Comparison of ENCODE assay signal across 8 cellular contexts in the genomic region with DNA sequence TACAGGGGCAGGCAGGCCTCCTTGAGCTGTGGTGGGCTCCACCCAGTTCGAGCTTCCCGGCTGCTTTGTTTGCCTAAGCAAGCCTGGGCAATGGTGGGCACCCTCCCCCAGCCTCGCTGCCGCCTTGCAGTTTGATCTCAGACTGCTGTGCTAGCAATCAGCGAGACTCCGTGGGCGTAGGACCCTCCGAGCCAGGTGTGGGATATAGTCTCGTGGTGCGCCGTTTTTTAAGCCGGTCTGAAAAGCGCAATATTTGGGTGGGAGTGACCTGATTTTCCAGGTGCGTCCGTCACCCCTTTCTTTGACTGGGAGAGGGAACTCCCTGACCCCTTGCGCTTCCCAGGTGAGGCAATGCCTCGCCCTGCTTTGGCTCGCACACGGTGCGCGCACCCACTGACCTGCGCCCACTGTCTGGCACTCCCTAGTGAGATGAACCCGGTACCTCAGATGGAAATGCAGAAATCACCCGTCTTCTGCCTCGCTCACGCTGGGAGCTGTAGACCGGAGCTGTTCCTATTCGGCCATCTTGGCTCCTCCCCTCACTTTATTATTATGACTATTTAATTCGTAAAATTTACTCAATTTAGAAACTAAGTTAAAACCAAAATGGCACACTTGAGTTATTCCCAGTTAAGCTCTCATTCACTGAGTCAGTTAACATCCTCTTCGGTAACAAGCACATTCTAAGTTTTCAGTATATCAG.
DNase-seq lines count a peak whose midpoint lies in the region; FAIRE-seq and TF ChIP-seq lines count a peak whose summit lies in the region.
"Not testable (repeated sequence)": the region's sequence is repeated elsewhere in the genome, so short reads cannot be mapped to it uniquely, and the experiment has no call there.

No MANE protein-coding gene starts in this region.

- in situ Hi-C loops in transverse colon (cut with MboI; ENCODE audit: low pct_ligation_motif_present in 1 of 4, low pct_unique_long_range_greater_than_20kb in 1 of 4, low sequenced_read_pairs in 3 of 4): loop anchor here in 1 of 4 donors (25.0 kb wide), 2 partner anchors 417 to 692 kb away; partner anchors contain the start of gene RALGPS2

- WGBS in HUES64: 14% methylated on average over 18 of the region's 30 CpGs
- 46 to 56% methylated on average over 2 to 16 of the region's 30 CpGs for WGBS in transverse colon (ENCODE audit: low coverage in 1 of 2), 2 donors

- not testable (repeated sequence) for H3K36me3 ChIP-seq in Caco-2 (ENCODE audit: control insufficient read depth, insufficient read depth, low read length); HUES64 (ENCODE audit: insufficient read depth, low read length); astrocyte (ENCODE audit: insufficient read depth, low read length); transverse colon

- H3K27ac ChIP-seq in HUES64 (ENCODE audit: low read depth, low read length); astrocyte (ENCODE audit: low read depth, low read length): not testable (repeated sequence)
- H3K27ac ChIP-seq in epithelial cell of prostate (peak overlapping the region; percentile 86), transverse colon (peak overlapping the region in 3 of 4 donors; percentile 36 to 38 (median 37))

- TF ChIP-seq EP300 in transverse colon (IDR thresholded peaks at IDR 0.05; ENCODE audit: low read depth): not testable (repeated sequence)

- H3K27me3 ChIP-seq in Caco-2 (replicated peaks; ENCODE audit: control insufficient read depth, insufficient read depth, low read length); HUES64 (ENCODE audit: insufficient read depth, low read length); astrocyte (ENCODE audit: insufficient read depth, low read length); transverse colon: not testable (repeated sequence)

- peak overlapping the region; percentile 33 for H3K4me3 ChIP-seq in Caco-2 (ENCODE audit: low read depth, low read length)
- H3K4me3 ChIP-seq in HUES64 (ENCODE audit: low read length): peak overlapping the region; percentile 59
- not testable (repeated sequence) for H3K4me3 ChIP-seq in astrocyte (ENCODE audit: insufficient read depth, low read depth, low read length)
- H3K4me3 ChIP-seq in iPS-18c (ENCODE audit: insufficient read depth, low read depth, low read length): peak overlapping the region; percentile 31; the same call in 1 of the 2 replicates
- H3K4me3 ChIP-seq in transverse colon: peak overlapping the region in 3 of 4 donors; percentile 22 to 39 (median 26)

- not testable (repeated sequence) for H3K27me3 Mint-ChIP-seq in Caco-2 (ENCODE audit: insufficient read depth, unreplicated experiment); astrocyte (ENCODE audit: low read depth, unreplicated experiment); nephron progenitor cell (ENCODE audit: low read depth, poor library complexity)

- not testable (repeated sequence) for TF ChIP-seq CTCF in Caco-2 (IDR thresholded peaks at IDR 0.05; ENCODE audit: insufficient read depth in 1 of 2, low read depth in 1 of 2, low read length in 1 of 2, severe bottlenecking in 1 of 2, unreplicated experiment in 1 of 2); astrocyte (IDR thresholded peaks at IDR 0.05; ENCODE audit: insufficient read depth, low read depth, low read length); nephron progenitor cell (IDR thresholded peaks at IDR 0.05); transverse colon (IDR thresholded peaks at IDR 0.05)

- H3K9me3 Mint-ChIP-seq in Caco-2 (ENCODE audit: unreplicated experiment); astrocyte (ENCODE audit: unreplicated experiment): not testable (repeated sequence)
- peaks cover 11% of the 10 kb centered on the region for H3K9me3 Mint-ChIP-seq in nephron progenitor cell

- peak overlapping the region; percentile 84 for H3K9ac ChIP-seq in HUES64 (ENCODE audit: low read depth, low read length)
- H3K9ac ChIP-seq in astrocyte (ENCODE audit: low read length): not testable (repeated sequence)

- FAIRE-seq in astrocyte (lab: Jason Lieb, UNC): not testable (repeated sequence)

- TF ChIP-seq POLR2A in transverse colon (IDR thresholded peaks at IDR 0.05): not testable (repeated sequence)

- BruUV-seq in Caco-2 (replicated peaks; lab: Mats Ljungman, UMichigan): TSS peak; percentile 43

- H3K4me1 Mint-ChIP-seq in Caco-2 (ENCODE audit: low read depth, unreplicated experiment); astrocyte (ENCODE audit: low read depth, unreplicated experiment); nephron progenitor cell: not testable (repeated sequence)

- H3K4me3 Mint-ChIP-seq in Caco-2 (ENCODE audit: unreplicated experiment): peak overlapping the region; percentile 83
- H3K4me3 Mint-ChIP-seq in astrocyte (ENCODE audit: unreplicated experiment): peak overlapping the region; percentile 68
- H3K4me3 Mint-ChIP-seq in nephron progenitor cell: peak overlapping the region; percentile 86

- peaks cover 14% of the 10 kb centered on the region for H4K20me1 ChIP-seq in astrocyte (ENCODE audit: insufficient read depth, low read length)

- intact Hi-C loops in Caco-2 (cut with micrococcal nuclease; ENCODE audit: unreplicated experiment): loop anchor here (2.0 kb wide), 1 partner anchor 24 kb away; no protein-coding TSS in a partner anchor
- intact Hi-C loops in transverse colon (cut with DNase I; ENCODE audit: low total_unique reads): not testable (repeated sequence)

- DNase-seq in Caco-2 (peak; percentile 44 to 56), NCI-H69 (lab: John Stamatoyannopoulos, UW) (peak; percentile 36), nephron progenitor cell (peak; percentile 24), transverse colon (peak; percentile 29)
- not testable (repeated sequence) for DNase-seq in astrocyte (ENCODE audit: low read depth); epithelial cell of prostate (ENCODE audit: low read depth, low spot score)

- not testable (repeated sequence) for H3K4me1 ChIP-seq in Caco-2; HUES64 (ENCODE audit: insufficient read depth, low read length); astrocyte (ENCODE audit: insufficient read depth, low read length)
- peaks cover 0 to 15% (median 2%) of the 10 kb centered on the region in 4 donors for H3K4me1 ChIP-seq in transverse colon

- H3K27ac Mint-ChIP-seq in Caco-2 (ENCODE audit: unreplicated experiment): peak overlapping the region; percentile 78
- H3K27ac Mint-ChIP-seq in astrocyte (ENCODE audit: unreplicated experiment): peak overlapping the region; percentile 53
- H3K27ac Mint-ChIP-seq in nephron progenitor cell: not testable (repeated sequence)

- not testable (repeated sequence) for H3K9me3 ChIP-seq in Caco-2; HUES64 (ENCODE audit: insufficient read depth, low read depth, low read length); astrocyte (ENCODE audit: insufficient read depth, low read depth, low read length); iPS-18c (ENCODE audit: control insufficient read depth, insufficient read depth, low read length); transverse colon

- not testable (repeated sequence) for H3K4me2 ChIP-seq in astrocyte (ENCODE audit: low read length)

- CTCF ChIA-PET in Caco-2 (lab: Charles Lee): interaction anchor here (0.8 to 1.1 kb wide), 2 partner anchors 21 to 25 kb away, joined by 3 read pairs; no protein-coding TSS in a partner anchor

- POLR2A ChIA-PET in Caco-2 (lab: Charles Lee): interaction anchor here (0.6 kb wide), 1 partner anchor 12 kb away, joined by 4 read pairs; no protein-coding TSS in a partner anchor

- H2AFZ ChIP-seq in astrocyte (ENCODE audit: low read depth, low read length): not testable (repeated sequence)

- not testable (repeated sequence) for H3K36me3 Mint-ChIP-seq in Caco-2 (ENCODE audit: insufficient read depth, unreplicated experiment); astrocyte (ENCODE audit: low read depth, unreplicated experiment); nephron progenitor cell (ENCODE audit: low read depth)

- H3K79me2 ChIP-seq in astrocyte (ENCODE audit: insufficient read depth, low read length): peaks cover 13% of the 10 kb centered on the region
